Comparison of ENCODE assay signal across 8 cellular contexts in the genomic region with DNA sequence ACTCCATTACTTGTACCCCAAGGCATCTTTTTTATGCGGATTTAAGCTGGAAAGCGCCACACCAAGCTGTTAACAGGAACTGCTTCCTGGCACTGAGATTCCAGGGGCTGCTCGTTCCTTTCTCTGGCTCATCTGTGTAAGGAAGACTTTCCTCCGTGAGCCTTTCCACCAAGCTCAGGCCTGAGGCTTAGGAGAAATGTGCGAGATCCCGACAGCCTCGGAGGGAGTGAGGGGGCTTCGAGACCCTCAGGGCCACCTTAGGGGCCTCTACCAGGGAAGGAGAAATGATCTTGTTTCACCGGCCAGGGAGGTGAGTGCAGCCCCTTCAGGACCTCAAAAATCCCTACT. TPM values are rescaled to one million over a fixed set of nuclear protein-coding genes. Genes with fewer than 3 reads are reported as not detected.
DNase-seq lines count a peak whose midpoint lies in the region; ATAC-seq and TF ChIP-seq lines count a peak whose summit lies in the region.

No MANE protein-coding gene starts in this region.

- peaks cover 2% of the 10 kb centered on the region for H3K36me3 Mint-ChIP-seq in activated CD8-positive, alpha-beta T cell treated with anti-CD3 and anti-CD28 coated beads for 36 hours (ENCODE audit: low read depth)
- peaks cover 5% of the 10 kb centered on the region for H3K36me3 Mint-ChIP-seq in activated CD8-positive, alpha-beta T cell treated with anti-CD3 and anti-CD28 coated beads, Interleukin-2, amount 10 ng/mL, durations not matched to agents 7 days and 5 days (ENCODE audit: low read depth)

- peak; percentile 18 for TF ChIP-seq CTCF in activated CD8-positive, alpha-beta T cell treated with anti-CD3 and anti-CD28 coated beads for 36 hours (IDR thresholded peaks at IDR 0.05)
- TF ChIP-seq CTCF in astrocyte of the spinal cord (IDR thresholded peaks at IDR 0.05; ENCODE audit: low read depth, low read length) = no peak
- peak; percentile 15 for TF ChIP-seq CTCF in lower lobe of right lung (IDR thresholded peaks at IDR 0.05)
- TF ChIP-seq CTCF in thoracic aorta (IDR thresholded peaks at IDR 0.05) = no peak

- H3K4me3 Mint-ChIP-seq in activated CD8-positive, alpha-beta T cell treated with anti-CD3 and anti-CD28 coated beads for 36 hours = peak overlapping the region; percentile 22
- H3K4me3 Mint-ChIP-seq in activated CD8-positive, alpha-beta T cell treated with anti-CD3 and anti-CD28 coated beads, Interleukin-2, amount 10 ng/mL, durations not matched to agents 7 days and 5 days = no peak overlapping the region

- H3K27me3 Mint-ChIP-seq in activated CD8-positive, alpha-beta T cell treated with anti-CD3 and anti-CD28 coated beads for 36 hours = peaks cover 25% of the 10 kb centered on the region
- peaks cover 38% of the 10 kb centered on the region for H3K27me3 Mint-ChIP-seq in activated CD8-positive, alpha-beta T cell treated with anti-CD3 and anti-CD28 coated beads, Interleukin-2, amount 10 ng/mL, durations not matched to agents 7 days and 5 days (ENCODE audit: low read depth)

- H3K4me3 ChIP-seq in astrocyte of the spinal cord (ENCODE audit: low read depth, low read length) (peak overlapping the region; percentile 53), lower lobe of right lung (peak overlapping the region; percentile 63), thoracic aorta (peak overlapping the region; percentile 89)

- in situ Hi-C loops in astrocyte of the spinal cord (cut with HindIII; ENCODE audit: low sequenced_read_pairs) = no loop called here

- no peak overlapping the region for H3K27ac Mint-ChIP-seq in activated CD8-positive, alpha-beta T cell treated with anti-CD3 and anti-CD28 coated beads for 36 hours
- H3K27ac Mint-ChIP-seq in activated CD8-positive, alpha-beta T cell treated with anti-CD3 and anti-CD28 coated beads, Interleukin-2, amount 10 ng/mL, durations not matched to agents 7 days and 5 days = no peak overlapping the region

- peaks cover 6% of the 10 kb centered on the region for H3K4me1 Mint-ChIP-seq in activated CD8-positive, alpha-beta T cell treated with anti-CD3 and anti-CD28 coated beads for 36 hours (ENCODE audit: low read depth)
- peaks cover 4% of the 10 kb centered on the region for H3K4me1 Mint-ChIP-seq in activated CD8-positive, alpha-beta T cell treated with anti-CD3 and anti-CD28 coated beads, Interleukin-2, amount 10 ng/mL, durations not matched to agents 7 days and 5 days (ENCODE audit: low read depth)

- POLR2A ChIA-PET in activated CD8-positive, alpha-beta T cell treated with anti-CD3 and anti-CD28 coated beads for 36 hours (lab: Charles Lee) = interaction anchor here (0.7 to 2.5 kb wide), 3 partner anchors 17 to 41 kb away, joined by 3 to 9 read pairs (median 3); no protein-coding TSS in a partner anchor
- POLR2A ChIA-PET in activated CD8-positive, alpha-beta T cell treated with anti-CD3 and anti-CD28 coated beads, Interleukin-2, amount 10 ng/mL, durations not matched to agents 7 days and 5 days (lab: Charles Lee) = interaction anchor here (1.6 kb wide), 1 partner anchor 19 kb away, joined by 4 read pairs; no protein-coding TSS in a partner anchor

- H3K9me3 Mint-ChIP-seq in activated CD8-positive, alpha-beta T cell treated with anti-CD3 and anti-CD28 coated beads for 36 hours = peaks cover 13% of the 10 kb centered on the region
- peaks cover 15% of the 10 kb centered on the region for H3K9me3 Mint-ChIP-seq in activated CD8-positive, alpha-beta T cell treated with anti-CD3 and anti-CD28 coated beads, Interleukin-2, amount 10 ng/mL, durations not matched to agents 7 days and 5 days (ENCODE audit: insufficient read depth)

- H3K36me3 ChIP-seq in lower lobe of right lung (no peaks in the 10 kb centered on the region), thoracic aorta (no peaks in the 10 kb centered on the region)

- no peak overlapping the region for H3K27ac ChIP-seq in lower lobe of right lung
- H3K27ac ChIP-seq in thoracic aorta = peak overlapping the region in 1 of 2 donors; percentile 49

- no peak for DNase-seq in activated CD8-positive, alpha-beta T cell treated with anti-CD3 and anti-CD28 coated beads for 36 hours
- DNase-seq in activated CD8-positive, alpha-beta T cell treated with anti-CD3 and anti-CD28 coated beads, Interleukin-2, amount 10 ng/mL, durations not matched to agents 7 days and 5 days = no peak
- no peak for DNase-seq in astrocyte of the spinal cord (ENCODE audit: low read depth, low spot score)
- no peak for DNase-seq in lower lobe of right lung
- no peak for DNase-seq in thoracic aorta (ENCODE audit: low spot score)
- DNase-seq in occipital lobe (lab: John Stamatoyannopoulos, UW) = no peak
- DNase-seq in Kasumi-1 (lab: John Stamatoyannopoulos, UW) = no peak
- DNase-seq in HuH-7.5 (ENCODE audit: low spot score) = no peak

- H3K27me3 ChIP-seq in lower lobe of right lung (ENCODE audit: low read depth) (peaks cover 12% of the 10 kb centered on the region), thoracic aorta (replicated peaks; ENCODE audit: insufficient read depth) (no peaks in the 10 kb centered on the region)

- H3K4me1 ChIP-seq in lower lobe of right lung = peaks cover 13% of the 10 kb centered on the region
- H3K4me1 ChIP-seq in thoracic aorta (ENCODE audit: control insufficient read depth in 1 of 2, low read depth in 2 of 2) = peaks cover 0 to 18% of the 10 kb centered on the region in 2 donors

- CTCF ChIA-PET in activated CD8-positive, alpha-beta T cell treated with anti-CD3 and anti-CD28 coated beads for 36 hours (lab: Charles Lee) = interaction anchor here (0.6 to 3.4 kb wide), 22 partner anchors 10 to 552 kb away, joined by 3 to 29 read pairs (median 3); no protein-coding TSS in a partner anchor
- CTCF ChIA-PET in activated CD8-positive, alpha-beta T cell treated with anti-CD3 and anti-CD28 coated beads, Interleukin-2, amount 10 ng/mL, durations not matched to agents 7 days and 5 days (lab: Charles Lee) = interaction anchor here (1.1 to 5.0 kb wide), 9 partner anchors 9 to 309 kb away, joined by 3 to 26 read pairs (median 4); no protein-coding TSS in a partner anchor

- no peak for ATAC-seq in activated CD8-positive, alpha-beta T cell treated with anti-CD3 and anti-CD28 coated beads for 36 hours
- ATAC-seq in activated CD8-positive, alpha-beta T cell treated with anti-CD3 and anti-CD28 coated beads, Interleukin-2, amount 10 ng/mL, durations not matched to agents 7 days and 5 days = no peak
- no peak for ATAC-seq in lower lobe of right lung
- ATAC-seq in thoracic aorta (ENCODE audit: insufficient number of reproducible peaks, low FRiP score, low read depth) = no peak

- peaks cover 4% of the 10 kb centered on the region for H3K9me3 ChIP-seq in lower lobe of right lung
- H3K9me3 ChIP-seq in thoracic aorta = no peaks in the 10 kb centered on the region

- intact Hi-C loops in activated CD8-positive, alpha-beta T cell treated with anti-CD3 and anti-CD28 coated beads for 36 hours (cut with micrococcal nuclease) = loop anchor here (5.0 to 10.0 kb wide), 2 partner anchors 118 to 185 kb away; no protein-coding TSS in a partner anchor
- intact Hi-C loops in lower lobe of right lung (cut with DNase I) = no loop called here

RNA-seq across cellular contexts. Expression of gene B3GNT7, which starts 17.1 kb away (rescaled TPM):
- total RNA-seq in activated CD8-positive, alpha-beta T cell treated with anti-CD3 and anti-CD28 coated beads for 36 hours = under 1 TPM in 1 of 2 experiments, not detected in 1; 0.29 TPM
- total RNA-seq in activated CD8-positive, alpha-beta T cell treated with anti-CD3 and anti-CD28 coated beads, Interleukin-2, amount 10 ng/mL, durations not matched to agents 7 days and 5 days = under 1 TPM; 0.26 to 0.34 TPM
- total RNA-seq in lower lobe of right lung (80.0 TPM), thoracic aorta (10 to 100 TPM; 11.4 to 17.5 TPM), occipital lobe (1.2 TPM)

RNA-seq across cellular contexts. Expression of gene NCL, which starts 51.7 kb away (rescaled TPM):
- total RNA-seq in activated CD8-positive, alpha-beta T cell treated with anti-CD3 and anti-CD28 coated beads for 36 hours = 1,000 to 10,000 TPM; 1,312 to 1,361 TPM
- 100 to 1,000 TPM; 665 to 686 TPM for total RNA-seq in activated CD8-positive, alpha-beta T cell treated with anti-CD3 and anti-CD28 coated beads, Interleukin-2, amount 10 ng/mL, durations not matched to agents 7 days and 5 days
- 295 TPM for total RNA-seq in lower lobe of right lung
- total RNA-seq in thoracic aorta = 100 to 1,000 TPM in 1 of 2 donors, 10 to 100 TPM in 1; 80.4 to 210 TPM
- total RNA-seq in occipital lobe = 113 TPM

Comparison
In these comparisons a context has a peak if more than half of its experiments do, and no peak if none do; other contexts are left out.
1. CTCF ChIP-seq: peak in activated CD8-positive, alpha-beta T cell treated with anti-CD3 and anti-CD28 coated beads for 36 hours (single experiment) and lower lobe of right lung (single experiment); none in astrocyte of the spinal cord (single experiment) and thoracic aorta (single experiment).
2. Peak in every context shown above with its lines, with median percentiles within 50 percentile points of each other: H3K4me3 ChIP-seq.